1 cellular context compared by ENCODE assay signal in genomic region chr19:40763963-40764362, GRCh38.
TF ChIP-seq lines count a peak whose summit lies in the region.

No MANE protein-coding gene starts in this region.

TF ChIP-seq in HEK293, 187 proteins besides CTCF, POLR2A, EP300 and RAD21:
- TF ChIP-seq ZNF830 (tag by site-specific recombination; IDR thresholded peaks at IDR 0.05; ENCODE audit: low read depth): no peak
- 0 out of 2 replicates have a peak, but pooled peaks have one; percentile 16 for TF ChIP-seq PRDM4 (tag by site-specific recombination; IDR thresholded peaks at IDR 0.05)
- TF ChIP-seq EGR2 (tag by site-specific recombination; IDR thresholded peaks at IDR 0.05; ENCODE audit: low read depth): 0 out of 2 replicates have a peak, but pooled peaks have one; percentile 27
- peak; percentile 3; the same call in 1 of the 2 replicates for TF ChIP-seq ZNF146 (tag by site-specific recombination; IDR thresholded peaks at IDR 0.05)
